Comparison of ENCODE assay signal across 9 cellular contexts in the genomic region with DNA sequence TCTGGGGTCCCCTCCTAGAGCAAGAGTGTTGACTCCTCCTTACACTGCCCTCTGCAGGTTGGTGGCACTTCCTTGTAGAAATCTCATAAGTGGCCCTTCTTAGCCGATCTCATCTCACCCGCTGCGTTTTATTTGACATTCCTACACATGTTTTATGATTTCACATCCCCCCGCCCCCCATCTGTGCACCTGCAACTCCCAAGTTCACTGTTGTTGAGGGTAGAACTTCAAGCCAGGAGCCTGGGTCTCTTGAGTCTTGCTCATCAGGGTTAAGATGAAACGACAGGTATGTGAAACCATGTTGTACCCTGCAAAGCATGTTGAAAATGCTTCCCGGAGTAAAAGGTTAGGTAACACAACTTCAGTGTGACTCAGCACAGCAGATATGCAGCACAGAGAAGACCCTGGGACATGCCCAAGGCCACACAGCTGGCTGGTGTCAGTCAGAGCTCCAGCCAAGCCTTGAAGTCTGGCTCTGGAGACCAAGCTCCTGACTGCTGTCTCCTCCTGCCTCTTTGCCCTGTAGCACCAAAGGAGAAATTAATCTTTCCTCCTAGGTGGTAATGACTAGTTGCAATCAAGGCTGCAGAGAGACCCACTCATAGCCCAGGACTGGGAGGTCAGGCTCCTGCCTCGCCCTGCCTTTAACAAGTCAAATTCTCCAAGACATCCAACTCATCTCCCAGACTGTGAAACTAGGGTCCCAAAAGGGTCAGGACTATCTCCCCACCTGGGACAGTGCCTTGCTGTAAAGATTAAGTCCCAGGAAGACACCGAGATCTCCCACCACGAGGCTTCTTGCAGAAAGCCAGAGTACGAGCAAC.
DNase-seq lines count a peak whose midpoint lies in the region; ATAC-seq lines count a peak whose summit lies in the region.
"Had no signal": no experiment of that assay in that cellular context is flagged by ENCODE, and none has a peak within 500 bp of the region (broad histone marks: within the 10 kb centered on the region; RNA-seq: fewer than 3 reads in every experiment).

No MANE protein-coding gene starts in this region.

- no peaks in the 10 kb centered on the region for H3K27me3 Mint-ChIP-seq in activated T-helper 2 cell treated with anti-CD3 and anti-CD28 coated beads, Interferon-gamma antibody, Interleukin-2, Interleukin-4, amounts not matched to agents 10 μg/mL and 5 μg/mL and 100 μg/mL, durations not matched to agents 14 hours and 24 hours and 36 hours (ENCODE audit: low read depth)
- H3K27me3 Mint-ChIP-seq: CD8-positive, alpha-beta memory T cell had no signal

- DNase-seq in NCI-H1417 (lab: John Stamatoyannopoulos, UW) = peak; percentile 24 to 54 (median 30)
- no peak for DNase-seq in NCI-H1417 treated with DMSO at 0.1 percent for 48 hours (lab: John Stamatoyannopoulos, UW)
- DNase-seq in LoVo (ENCODE audit: low spot score) = peak; percentile 40
- no peak for DNase-seq in activated naive CD4-positive, alpha-beta T cell treated with anti-CD3 and anti-CD28 coated beads, Interleukin-2, amount 50 U/mL, for 72 hours (ENCODE audit: low spot score in 2 of 2)
- peak; percentile 24 to 29 for DNase-seq in hippocampal formation (lab: John Stamatoyannopoulos, UW)
- peak; percentile 30 for DNase-seq in stimulated activated naive CD8-positive, alpha-beta T cell treated with anti-CD3 and anti-CD28 coated beads, Interleukin-15, Interleukin-2, amounts not matched to agents 100 U/mL and 50 U/mL, for 24 hours
- DNase-seq in effector CD4-positive, alpha-beta T cell = no peak
- DNase-seq in activated T-helper 2 cell treated with anti-CD3 and anti-CD28 coated beads, Interferon-gamma antibody, Interleukin-2, Interleukin-4, amounts not matched to agents 10 μg/mL and 5 μg/mL and 100 μg/mL, durations not matched to agents 14 hours and 24 hours and 36 hours (ENCODE audit: low spot score) = no peak

- H3K4me1 Mint-ChIP-seq in activated T-helper 2 cell treated with anti-CD3 and anti-CD28 coated beads, Interferon-gamma antibody, Interleukin-2, Interleukin-4, amounts not matched to agents 10 μg/mL and 5 μg/mL and 100 μg/mL, durations not matched to agents 14 hours and 24 hours and 36 hours (ENCODE audit: low read depth) = peaks cover 3% of the 10 kb centered on the region

- no peak overlapping the region for H3K4me3 Mint-ChIP-seq in activated T-helper 2 cell treated with anti-CD3 and anti-CD28 coated beads, Interferon-gamma antibody, Interleukin-2, Interleukin-4, amounts not matched to agents 10 μg/mL and 5 μg/mL and 100 μg/mL, durations not matched to agents 14 hours and 24 hours and 36 hours (ENCODE audit: low read depth)
- H3K4me3 Mint-ChIP-seq: CD8-positive, alpha-beta memory T cell had no signal

- peak; percentile 20 to 59 for ATAC-seq in activated naive CD4-positive, alpha-beta T cell treated with anti-CD3 and anti-CD28 coated beads, Interleukin-2, amount 50 U/mL, for 72 hours
- ATAC-seq in stimulated activated naive CD8-positive, alpha-beta T cell treated with anti-CD3 and anti-CD28 coated beads, Interleukin-15, Interleukin-2, amounts not matched to agents 100 U/mL and 50 U/mL, for 24 hours = no peak

- intact Hi-C loops in activated T-helper 2 cell treated with anti-CD3 and anti-CD28 coated beads, Interferon-gamma antibody, Interleukin-2, Interleukin-4, amounts not matched to agents 10 μg/mL and 5 μg/mL and 100 μg/mL, durations not matched to agents 14 hours and 24 hours and 36 hours (cut with micrococcal nuclease) = no loop called here

- H3K36me3 Mint-ChIP-seq in activated naive CD4-positive, alpha-beta T cell treated with anti-CD3 and anti-CD28 coated beads, Interleukin-2, amount 50 U/mL, for 72 hours = peaks cover 0 to 6% of the 10 kb centered on the region in 2 donors
- H3K36me3 Mint-ChIP-seq in activated T-helper 2 cell treated with anti-CD3 and anti-CD28 coated beads, Interferon-gamma antibody, Interleukin-2, Interleukin-4, amounts not matched to agents 10 μg/mL and 5 μg/mL and 100 μg/mL, durations not matched to agents 14 hours and 24 hours and 36 hours (ENCODE audit: low read depth) = no peaks in the 10 kb centered on the region

- H3K27ac Mint-ChIP-seq in activated naive CD4-positive, alpha-beta T cell treated with anti-CD3 and anti-CD28 coated beads, Interleukin-2, amount 50 U/mL, for 72 hours = peak overlapping the region in 1 of 2 donors; percentile 53
- H3K27ac Mint-ChIP-seq in activated T-helper 2 cell treated with anti-CD3 and anti-CD28 coated beads, Interferon-gamma antibody, Interleukin-2, Interleukin-4, amounts not matched to agents 10 μg/mL and 5 μg/mL and 100 μg/mL, durations not matched to agents 14 hours and 24 hours and 36 hours = no peak overlapping the region

- no peaks in the 10 kb centered on the region for H3K9me3 Mint-ChIP-seq in activated naive CD4-positive, alpha-beta T cell treated with anti-CD3 and anti-CD28 coated beads, Interleukin-2, amount 50 U/mL, for 72 hours
- H3K9me3 Mint-ChIP-seq in activated T-helper 2 cell treated with anti-CD3 and anti-CD28 coated beads, Interferon-gamma antibody, Interleukin-2, Interleukin-4, amounts not matched to agents 10 μg/mL and 5 μg/mL and 100 μg/mL, durations not matched to agents 14 hours and 24 hours and 36 hours = no peaks in the 10 kb centered on the region
- H3K9me3 Mint-ChIP-seq: CD8-positive, alpha-beta memory T cell had no signal

Comparison
In these comparisons a context has a peak if more than half of its experiments do, and no peak if none do; other contexts are left out.
1. DNase-seq: peak in NCI-H1417 (3 of 3), LoVo (single experiment), hippocampal formation (2 of 2) and stimulated activated naive CD8-positive, alpha-beta T cell treated with anti-CD3 and anti-CD28 coated beads, Interleukin-15, Interleukin-2, amounts not matched to agents 100 U/mL and 50 U/mL, for 24 hours (single experiment); none in NCI-H1417 treated with DMSO at 0.1 percent for 48 hours (single experiment), activated naive CD4-positive, alpha-beta T cell treated with anti-CD3 and anti-CD28 coated beads, Interleukin-2, amount 50 U/mL, for 72 hours (0 of 2), effector CD4-positive, alpha-beta T cell (single experiment) and activated T-helper 2 cell treated with anti-CD3 and anti-CD28 coated beads, Interferon-gamma antibody, Interleukin-2, Interleukin-4, amounts not matched to agents 10 μg/mL and 5 μg/mL and 100 μg/mL, durations not matched to agents 14 hours and 24 hours and 36 hours (single experiment).